1 cellular context compared by ENCODE assay signal in the genomic region with DNA sequence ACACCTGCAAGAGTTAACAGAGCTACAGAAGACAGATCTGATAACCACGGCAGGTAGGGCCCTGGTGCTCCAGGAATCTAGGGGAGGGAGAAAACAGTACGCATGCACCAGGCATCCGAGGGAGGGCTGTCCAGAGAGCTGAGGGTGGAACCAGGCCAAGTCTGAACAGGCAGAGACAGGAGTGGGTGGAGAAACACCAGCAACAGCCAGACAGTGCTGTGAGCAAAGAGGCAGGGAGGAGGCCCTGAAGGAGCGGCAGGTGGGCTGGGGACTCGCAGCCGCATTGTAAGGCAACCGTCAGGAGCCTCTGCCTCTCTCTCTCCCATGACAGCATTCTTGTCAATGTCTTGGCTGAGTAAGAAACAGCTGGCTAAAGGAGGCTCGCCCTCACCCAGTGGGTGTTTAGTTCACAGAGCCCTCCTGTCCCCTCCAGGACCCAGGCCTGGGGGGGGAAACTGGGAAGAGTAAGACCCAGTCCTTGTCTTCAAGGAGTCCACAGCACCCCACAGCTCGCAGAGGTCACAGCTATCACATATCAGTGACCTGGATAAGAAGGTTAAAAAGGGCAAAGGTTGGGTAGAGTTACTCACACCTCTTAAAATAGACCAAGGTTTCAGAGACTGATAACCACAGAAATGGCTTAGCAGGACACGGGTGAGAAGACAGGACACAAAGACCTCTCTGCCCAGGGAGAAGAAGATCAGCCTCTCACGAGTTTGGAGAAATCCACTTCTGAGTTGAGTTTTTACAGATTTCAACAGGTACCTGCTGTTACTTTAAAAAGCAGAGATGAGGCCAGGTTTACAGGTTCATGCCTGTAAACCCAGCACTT.
TF ChIP-seq lines count a peak whose summit lies in the region.

No MANE protein-coding gene starts in this region.

TF ChIP-seq in HEK293, 187 proteins besides CTCF, POLR2A, EP300 and RAD21 (continued from another document):
- TF ChIP-seq, protein P1, sequence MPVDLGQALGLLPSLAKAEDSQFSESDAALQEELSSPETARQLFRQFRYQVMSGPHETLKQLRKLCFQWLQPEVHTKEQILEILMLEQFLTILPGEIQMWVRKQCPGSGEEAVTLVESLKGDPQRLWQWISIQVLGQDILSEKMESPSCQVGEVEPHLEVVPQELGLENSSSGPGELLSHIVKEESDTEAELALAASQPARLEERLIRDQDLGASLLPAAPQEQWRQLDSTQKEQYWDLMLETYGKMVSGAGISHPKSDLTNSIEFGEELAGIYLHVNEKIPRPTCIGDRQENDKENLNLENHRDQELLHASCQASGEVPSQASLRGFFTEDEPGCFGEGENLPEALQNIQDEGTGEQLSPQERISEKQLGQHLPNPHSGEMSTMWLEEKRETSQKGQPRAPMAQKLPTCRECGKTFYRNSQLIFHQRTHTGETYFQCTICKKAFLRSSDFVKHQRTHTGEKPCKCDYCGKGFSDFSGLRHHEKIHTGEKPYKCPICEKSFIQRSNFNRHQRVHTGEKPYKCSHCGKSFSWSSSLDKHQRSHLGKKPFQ (tag by site-specific recombination; IDR thresholded peaks at IDR 0.05), result no peak
- TF ChIP-seq, protein P2, sequence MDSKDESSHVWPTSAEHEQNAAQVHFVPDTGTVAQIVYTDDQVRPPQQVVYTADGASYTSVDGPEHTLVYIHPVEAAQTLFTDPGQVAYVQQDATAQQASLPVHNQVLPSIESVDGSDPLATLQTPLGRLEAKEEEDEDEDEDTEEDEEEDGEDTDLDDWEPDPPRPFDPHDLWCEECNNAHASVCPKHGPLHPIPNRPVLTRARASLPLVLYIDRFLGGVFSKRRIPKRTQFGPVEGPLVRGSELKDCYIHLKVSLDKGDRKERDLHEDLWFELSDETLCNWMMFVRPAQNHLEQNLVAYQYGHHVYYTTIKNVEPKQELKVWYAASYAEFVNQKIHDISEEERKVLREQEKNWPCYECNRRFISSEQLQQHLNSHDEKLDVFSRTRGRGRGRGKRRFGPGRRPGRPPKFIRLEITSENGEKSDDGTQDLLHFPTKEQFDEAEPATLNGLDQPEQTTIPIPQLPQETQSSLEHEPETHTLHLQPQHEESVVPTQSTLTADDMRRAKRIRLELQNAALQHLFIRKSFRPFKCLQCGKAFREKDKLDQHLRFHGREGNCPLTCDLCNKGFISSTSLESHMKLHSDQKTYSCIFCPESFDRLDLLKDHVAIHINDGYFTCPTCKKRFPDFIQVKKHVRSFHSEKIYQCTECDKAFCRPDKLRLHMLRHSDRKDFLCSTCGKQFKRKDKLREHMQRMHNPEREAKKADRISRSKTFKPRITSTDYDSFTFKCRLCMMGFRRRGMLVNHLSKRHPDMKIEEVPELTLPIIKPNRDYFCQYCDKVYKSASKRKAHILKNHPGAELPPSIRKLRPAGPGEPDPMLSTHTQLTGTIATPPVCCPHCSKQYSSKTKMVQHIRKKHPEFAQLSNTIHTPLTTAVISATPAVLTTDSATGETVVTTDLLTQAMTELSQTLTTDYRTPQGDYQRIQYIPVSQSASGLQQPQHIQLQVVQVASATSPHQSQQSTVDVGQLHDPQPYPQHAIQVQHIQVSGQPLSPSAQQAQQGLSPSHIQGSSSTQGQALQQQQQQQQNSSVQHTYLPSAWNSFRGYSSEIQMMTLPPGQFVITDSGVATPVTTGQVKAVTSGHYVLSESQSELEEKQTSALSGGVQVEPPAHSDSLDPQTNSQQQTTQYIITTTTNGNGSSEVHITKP (tag by site-specific recombination; IDR thresholded peaks at IDR 0.05), result no peak
- TF ChIP-seq ZNF366 (tag by site-specific recombination; conservative IDR thresholded peaks at IDR 0.05) (no peak), ZNF544 (tag by site-specific recombination; IDR thresholded peaks at IDR 0.05) (no peak), YY2 (tag by site-specific recombination; IDR thresholded peaks at IDR 0.05) (no peak), ZNF777 (tag by site-specific recombination; IDR thresholded peaks at IDR 0.05; ENCODE audit: borderline replicate concordance) (no peak), ZNF214 (tag by site-specific recombination; IDR thresholded peaks at IDR 0.05; ENCODE audit: borderline replicate concordance) (no peak), SETDB1 (IDR thresholded peaks at IDR 0.05; ENCODE audit: insufficient read length, low read length) (no peak), ZNF785 (tag by site-specific recombination; IDR thresholded peaks at IDR 0.05) (no peak), ZNF670 (tag by site-specific recombination; IDR thresholded peaks at IDR 0.05; ENCODE audit: low read depth) (no peak), ZNF585B (tag by site-specific recombination; IDR thresholded peaks at IDR 0.05) (no peak), ZNF391 (tag by site-specific recombination; IDR thresholded peaks at IDR 0.05; ENCODE audit: borderline replicate concordance, low read depth) (no peak), ZBTB1 (tag by site-specific recombination; IDR thresholded peaks at IDR 0.05) (no peak), MEIS1 (CRISPR knock-in tag; IDR thresholded peaks at IDR 0.05; ENCODE audit: borderline replicate concordance) (no peak), ZFHX2 (tag by site-specific recombination; conservative IDR thresholded peaks at IDR 0.05) (peak; percentile 68), ZNF138 (tag by site-specific recombination; IDR thresholded peaks at IDR 0.05; ENCODE audit: borderline replicate concordance) (no peak), RBAK (tag by site-specific recombination; IDR thresholded peaks at IDR 0.05) (no peak)
- TF ChIP-seq, protein P3, sequence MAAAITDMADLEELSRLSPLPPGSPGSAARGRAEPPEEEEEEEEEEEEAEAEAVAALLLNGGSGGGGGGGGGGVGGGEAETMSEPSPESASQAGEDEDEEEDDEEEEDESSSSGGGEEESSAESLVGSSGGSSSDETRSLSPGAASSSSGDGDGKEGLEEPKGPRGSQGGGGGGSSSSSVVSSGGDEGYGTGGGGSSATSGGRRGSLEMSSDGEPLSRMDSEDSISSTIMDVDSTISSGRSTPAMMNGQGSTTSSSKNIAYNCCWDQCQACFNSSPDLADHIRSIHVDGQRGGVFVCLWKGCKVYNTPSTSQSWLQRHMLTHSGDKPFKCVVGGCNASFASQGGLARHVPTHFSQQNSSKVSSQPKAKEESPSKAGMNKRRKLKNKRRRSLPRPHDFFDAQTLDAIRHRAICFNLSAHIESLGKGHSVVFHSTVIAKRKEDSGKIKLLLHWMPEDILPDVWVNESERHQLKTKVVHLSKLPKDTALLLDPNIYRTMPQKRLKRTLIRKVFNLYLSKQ (tag by site-specific recombination; IDR thresholded peaks at IDR 0.05; ENCODE audit: borderline replicate concordance), result no peak
- TF ChIP-seq, protein P4, sequence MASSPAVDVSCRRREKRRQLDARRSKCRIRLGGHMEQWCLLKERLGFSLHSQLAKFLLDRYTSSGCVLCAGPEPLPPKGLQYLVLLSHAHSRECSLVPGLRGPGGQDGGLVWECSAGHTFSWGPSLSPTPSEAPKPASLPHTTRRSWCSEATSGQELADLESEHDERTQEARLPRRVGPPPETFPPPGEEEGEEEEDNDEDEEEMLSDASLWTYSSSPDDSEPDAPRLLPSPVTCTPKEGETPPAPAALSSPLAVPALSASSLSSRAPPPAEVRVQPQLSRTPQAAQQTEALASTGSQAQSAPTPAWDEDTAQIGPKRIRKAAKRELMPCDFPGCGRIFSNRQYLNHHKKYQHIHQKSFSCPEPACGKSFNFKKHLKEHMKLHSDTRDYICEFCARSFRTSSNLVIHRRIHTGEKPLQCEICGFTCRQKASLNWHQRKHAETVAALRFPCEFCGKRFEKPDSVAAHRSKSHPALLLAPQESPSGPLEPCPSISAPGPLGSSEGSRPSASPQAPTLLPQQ (tag by site-specific recombination; IDR thresholded peaks at IDR 0.05), result no peak
- TF ChIP-seq, protein P5, sequence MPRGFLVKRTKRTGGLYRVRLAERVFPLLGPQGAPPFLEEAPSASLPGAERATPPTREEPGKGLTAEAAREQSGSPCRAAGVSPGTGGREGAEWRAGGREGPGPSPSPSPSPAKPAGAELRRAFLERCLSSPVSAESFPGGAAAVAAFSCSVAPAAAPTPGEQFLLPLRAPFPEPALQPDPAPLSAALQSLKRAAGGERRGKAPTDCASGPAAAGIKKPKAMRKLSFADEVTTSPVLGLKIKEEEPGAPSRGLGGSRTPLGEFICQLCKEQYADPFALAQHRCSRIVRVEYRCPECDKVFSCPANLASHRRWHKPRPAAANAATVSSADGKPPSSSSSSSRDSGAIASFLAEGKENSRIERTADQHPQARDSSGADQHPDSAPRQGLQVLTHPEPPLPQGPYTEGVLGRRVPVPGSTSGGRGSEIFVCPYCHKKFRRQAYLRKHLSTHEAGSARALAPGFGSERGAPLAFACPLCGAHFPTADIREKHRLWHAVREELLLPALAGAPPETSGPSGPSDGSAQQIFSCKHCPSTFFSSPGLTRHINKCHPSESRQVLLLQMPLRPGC (tag by site-specific recombination; IDR thresholded peaks at IDR 0.05), result no peak
- TF ChIP-seq, protein P6, sequence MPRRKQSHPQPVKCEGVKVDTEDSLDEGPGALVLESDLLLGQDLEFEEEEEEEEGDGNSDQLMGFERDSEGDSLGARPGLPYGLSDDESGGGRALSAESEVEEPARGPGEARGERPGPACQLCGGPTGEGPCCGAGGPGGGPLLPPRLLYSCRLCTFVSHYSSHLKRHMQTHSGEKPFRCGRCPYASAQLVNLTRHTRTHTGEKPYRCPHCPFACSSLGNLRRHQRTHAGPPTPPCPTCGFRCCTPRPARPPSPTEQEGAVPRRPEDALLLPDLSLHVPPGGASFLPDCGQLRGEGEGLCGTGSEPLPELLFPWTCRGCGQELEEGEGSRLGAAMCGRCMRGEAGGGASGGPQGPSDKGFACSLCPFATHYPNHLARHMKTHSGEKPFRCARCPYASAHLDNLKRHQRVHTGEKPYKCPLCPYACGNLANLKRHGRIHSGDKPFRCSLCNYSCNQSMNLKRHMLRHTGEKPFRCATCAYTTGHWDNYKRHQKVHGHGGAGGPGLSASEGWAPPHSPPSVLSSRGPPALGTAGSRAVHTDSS (tag by site-specific recombination; IDR thresholded peaks at IDR 0.05), result no peak
- TF ChIP-seq, protein P7, sequence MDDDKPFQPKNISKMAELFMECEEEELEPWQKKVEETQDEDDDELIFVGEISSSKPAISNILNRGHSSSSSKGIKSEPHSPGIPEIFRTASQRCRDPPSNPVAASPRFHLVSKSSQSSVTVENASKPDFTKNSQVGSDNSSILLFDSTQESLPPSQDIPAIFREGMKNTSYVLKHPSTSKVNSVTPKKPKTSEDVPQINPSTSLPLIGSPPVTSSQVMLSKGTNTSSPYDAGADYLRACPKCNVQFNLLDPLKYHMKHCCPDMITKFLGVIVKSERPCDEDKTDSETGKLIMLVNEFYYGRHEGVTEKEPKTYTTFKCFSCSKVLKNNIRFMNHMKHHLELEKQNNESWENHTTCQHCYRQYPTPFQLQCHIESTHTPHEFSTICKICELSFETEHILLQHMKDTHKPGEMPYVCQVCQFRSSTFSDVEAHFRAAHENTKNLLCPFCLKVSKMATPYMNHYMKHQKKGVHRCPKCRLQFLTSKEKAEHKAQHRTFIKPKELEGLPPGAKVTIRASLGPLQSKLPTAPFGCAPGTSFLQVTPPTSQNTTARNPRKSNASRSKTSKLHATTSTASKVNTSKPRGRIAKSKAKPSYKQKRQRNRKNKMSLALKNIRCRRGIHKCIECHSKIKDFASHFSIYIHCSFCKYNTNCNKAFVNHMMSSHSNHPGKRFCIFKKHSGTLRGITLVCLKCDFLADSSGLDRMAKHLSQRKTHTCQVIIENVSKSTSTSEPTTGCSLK (tag by site-specific recombination; IDR thresholded peaks at IDR 0.05), result no peak
